In the genomic region with DNA sequence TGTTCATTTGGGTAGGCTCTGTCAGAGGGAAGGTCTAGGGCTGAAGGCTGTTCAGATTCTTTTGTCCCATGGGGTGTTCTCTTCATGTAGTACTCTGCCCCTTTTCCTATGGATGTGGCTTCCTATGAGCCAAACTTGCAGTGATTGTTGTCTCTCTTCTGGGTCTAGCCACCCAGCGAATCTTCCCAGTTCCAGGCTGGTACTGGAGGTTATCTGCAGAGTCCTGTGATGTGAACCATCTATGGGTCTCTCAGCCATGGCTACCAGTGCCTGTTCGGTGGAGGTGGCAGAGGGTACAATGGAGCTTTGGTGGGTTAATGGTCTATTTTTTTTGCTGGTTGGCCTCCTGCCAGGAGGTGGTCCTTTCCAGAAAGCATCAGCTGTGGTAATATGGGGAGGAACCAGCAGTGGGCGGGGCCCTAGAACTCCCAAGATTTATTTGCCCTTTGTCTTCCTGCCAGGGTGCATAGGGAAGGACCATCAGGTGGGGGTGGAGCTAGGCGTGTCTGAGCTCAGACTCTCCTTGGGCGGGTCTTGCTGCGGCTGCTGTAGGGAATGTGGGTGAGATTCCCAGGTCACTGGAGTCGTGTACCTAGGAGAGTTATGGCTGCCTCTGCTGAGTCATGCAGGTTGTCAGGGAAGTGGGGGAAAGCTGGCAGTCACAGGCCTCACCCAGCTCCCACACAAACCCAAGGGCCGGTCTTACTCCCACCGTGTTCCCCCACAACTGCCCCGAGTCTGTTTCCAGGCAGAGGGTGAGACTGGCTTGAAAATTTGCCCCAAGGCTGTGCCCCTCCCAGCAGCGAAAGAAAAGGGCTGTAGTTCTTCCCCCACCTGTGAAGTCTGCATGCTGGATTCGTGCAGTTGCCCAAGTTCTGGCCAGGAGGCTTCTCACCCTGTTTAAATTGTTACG, we compare ENCODE assay signal across 8 cellular contexts. TPM values are rescaled to one million over a fixed set of nuclear protein-coding genes. Genes with fewer than 3 reads are reported as not detected.
A peak's percentile ranks its signal among the peaks of the same experiment; 100 is the strongest.
DNase-seq lines count a peak whose midpoint lies in the region; ATAC-seq and TF ChIP-seq lines count a peak whose summit lies in the region.

No MANE protein-coding gene starts in this region.

- peaks cover 4% of the 10 kb centered on the region for H3F3A ChIP-seq in smooth muscle cell (ENCODE audit: low read depth)

- TF ChIP-seq CTCF in epithelial cell of esophagus (IDR thresholded peaks at IDR 0.05; ENCODE audit: insufficient read depth, low read depth, low read length, missing control alignments) (no peak), smooth muscle cell (IDR thresholded peaks at IDR 0.05; ENCODE audit: borderline replicate concordance, insufficient read depth, poor library complexity, severe bottlenecking) (no peak), GM10266 (IDR thresholded peaks at IDR 0.05; ENCODE audit: control insufficient read depth, insufficient read depth, low read depth, missing control alignments) (no peak)

- DNase-seq in SHP77 (lab: John Stamatoyannopoulos, UW) (peak; percentile 25 to 47), SHP77 treated with DMSO at 0.1 percent for 48 hours (lab: John Stamatoyannopoulos, UW) (no peak), NCI-H526 treated with DMSO at 0.1 percent for 48 hours (lab: John Stamatoyannopoulos, UW) (peak; percentile 34), epithelial cell of esophagus (ENCODE audit: low read depth) (peak; percentile 94), smooth muscle cell (lab: John Stamatoyannopoulos, UW; ENCODE audit: unreplicated experiment) (no peak), SK-N-DZ (ENCODE audit: low spot score) (no peak), GM10266 (ENCODE audit: extremely low spot score) (no peak)

- H3K4me3 ChIP-seq in epithelial cell of esophagus (ENCODE audit: low read length) (no peak overlapping the region), smooth muscle cell (no peak overlapping the region)

- no peaks in the 10 kb centered on the region for H3K9me3 ChIP-seq in smooth muscle cell (replicated peaks; ENCODE audit: low read depth)

- H3K27ac ChIP-seq in smooth muscle cell (ENCODE audit: low read depth): peak overlapping the region; percentile 73

- 63% methylated on average over 13 of the region's 13 CpGs for WGBS in smooth muscle cell (ENCODE audit: low lambda C conversion rate)

- no peak overlapping the region for H3K4me2 ChIP-seq in smooth muscle cell

- peaks cover 55% of the 10 kb centered on the region for H3K79me2 ChIP-seq in smooth muscle cell (ENCODE audit: low read depth)

- peak overlapping the region; percentile 39 for H3K9ac ChIP-seq in smooth muscle cell (ENCODE audit: low read depth)

- no peak overlapping the region for H2AFZ ChIP-seq in smooth muscle cell (ENCODE audit: low read depth)

- no peaks in the 10 kb centered on the region for H3K27me3 ChIP-seq in smooth muscle cell (ENCODE audit: low read depth)

- peaks cover 16% of the 10 kb centered on the region for H4K20me1 ChIP-seq in smooth muscle cell (ENCODE audit: low read depth)

- no peaks in the 10 kb centered on the region for H3K36me3 ChIP-seq in smooth muscle cell (ENCODE audit: low read depth)

- no peak for ATAC-seq in GM21423 (IDR thresholded peaks at IDR 0.05; ENCODE audit: unreplicated experiment)

- H3K4me1 ChIP-seq in smooth muscle cell (ENCODE audit: low read depth): no peaks in the 10 kb centered on the region

RNA-seq across cellular contexts. Expression of a gene that starts 17.5 kb away (rescaled TPM):
- 6.5 and 9.8 TPM in 2 replicates for total RNA-seq in smooth muscle cell
- 14.5 and 19.0 TPM in 2 replicates for polyA plus RNA-seq in smooth muscle cell
- polyA plus RNA-seq in SK-N-DZ (2014; cell fraction: cytosol; rRNA removed): 29.8 and 30.7 TPM in 2 replicates
- 7.1 and 7.4 TPM in 2 replicates for polyA plus RNA-seq in SK-N-DZ (2014; cell fraction: nucleus; rRNA removed)

RNA-seq across cellular contexts. Expression of a gene that starts 17.8 kb away (rescaled TPM):
- 50.3 and 70.8 TPM in 2 replicates for total RNA-seq in smooth muscle cell
- polyA plus RNA-seq in smooth muscle cell: 5.1 and 7.4 TPM in 2 replicates
- 80.2 and 101 TPM in 2 replicates for polyA plus RNA-seq in SK-N-DZ (2014; cell fraction: cytosol; rRNA removed)
- polyA plus RNA-seq in SK-N-DZ (2014; cell fraction: nucleus; rRNA removed): 126 and 134 TPM in 2 replicates

RNA-seq across cellular contexts. Expression of a gene that starts 20.9 kb away (rescaled TPM):
- 322 and 395 TPM in 2 replicates for total RNA-seq in smooth muscle cell
- polyA plus RNA-seq in smooth muscle cell: 330 and 407 TPM in 2 replicates
- 187 and 188 TPM in 2 replicates for polyA plus RNA-seq in SK-N-DZ (2014; cell fraction: cytosol; rRNA removed)
- polyA plus RNA-seq in SK-N-DZ (2014; cell fraction: nucleus; rRNA removed): 95.8 and 96.0 TPM in 2 replicates

Comparison
In these comparisons a context has a peak if more than half of its experiments do, and no peak if none do; other contexts are left out.
1. DNase-seq: peak in SHP77 (2 of 2), NCI-H526 treated with DMSO at 0.1 percent for 48 hours (single experiment) and epithelial cell of esophagus (single experiment); none in SHP77 treated with DMSO at 0.1 percent for 48 hours (single experiment), smooth muscle cell (single experiment), SK-N-DZ (single experiment) and GM10266 (single experiment).